In the genomic region with DNA sequence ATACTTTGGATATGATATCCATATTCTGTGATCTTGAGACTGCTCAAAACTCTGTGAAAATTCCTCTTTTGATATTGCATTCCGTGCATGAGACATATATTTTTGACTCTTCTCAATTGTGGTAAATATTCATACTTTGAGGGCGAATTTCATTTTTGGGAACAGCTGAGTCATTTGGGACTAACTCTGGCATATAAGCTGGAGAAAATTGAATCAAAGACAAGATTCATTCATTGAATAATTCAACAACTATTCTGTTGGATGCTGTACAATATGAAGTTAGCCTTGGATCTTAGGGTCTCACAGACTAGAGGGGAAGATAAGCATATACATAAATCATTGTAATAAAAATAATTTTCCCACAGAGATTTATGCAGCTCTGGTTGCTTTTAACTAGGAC, we compare ENCODE assay signal across 2 cellular contexts.
TF ChIP-seq lines count a peak whose summit lies in the region.

No MANE protein-coding gene starts in this region.

TF ChIP-seq in A549, 52 proteins besides CTCF, POLR2A, EP300 and RAD21 (continued from another document):
- TF ChIP-seq POLR2AphosphoS2 (conservative IDR thresholded peaks at IDR 0.05; ENCODE audit: low read length) (no peak), RARB (CRISPR knock-in tag; IDR thresholded peaks at IDR 0.05) (no peak), SREBF2 (IDR thresholded peaks at IDR 0.05) (no peak), CBX8 (IDR thresholded peaks at IDR 0.05) (no peak)
- TF ChIP-seq, protein P1, sequence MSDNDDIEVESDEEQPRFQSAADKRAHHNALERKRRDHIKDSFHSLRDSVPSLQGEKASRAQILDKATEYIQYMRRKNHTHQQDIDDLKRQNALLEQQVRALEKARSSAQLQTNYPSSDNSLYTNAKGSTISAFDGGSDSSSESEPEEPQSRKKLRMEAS (IDR thresholded peaks at IDR 0.05): no peak

TF ChIP-seq in SK-N-SH, 30 proteins besides CTCF, POLR2A, EP300 and RAD21 (continued from another document):
- TF ChIP-seq JUND (IDR thresholded peaks at IDR 0.05) (0 out of 2 replicates have a peak, but pooled peaks have one; percentile 12), NRF1 (IDR thresholded peaks at IDR 0.05; ENCODE audit: low read depth, low read length) (no peak), RXRA (IDR thresholded peaks at IDR 0.05; ENCODE audit: borderline replicate concordance, low read depth) (no peak), MEF2A (IDR thresholded peaks at IDR 0.05; ENCODE audit: borderline replicate concordance, low read depth) (no peak), CHD2 (IDR thresholded peaks at IDR 0.05; ENCODE audit: low read length, partially characterized antibody) (no peak), TEAD4 (IDR thresholded peaks at IDR 0.05; ENCODE audit: borderline replicate concordance, insufficient read depth) (no peak)
- TF ChIP-seq, protein P2, sequence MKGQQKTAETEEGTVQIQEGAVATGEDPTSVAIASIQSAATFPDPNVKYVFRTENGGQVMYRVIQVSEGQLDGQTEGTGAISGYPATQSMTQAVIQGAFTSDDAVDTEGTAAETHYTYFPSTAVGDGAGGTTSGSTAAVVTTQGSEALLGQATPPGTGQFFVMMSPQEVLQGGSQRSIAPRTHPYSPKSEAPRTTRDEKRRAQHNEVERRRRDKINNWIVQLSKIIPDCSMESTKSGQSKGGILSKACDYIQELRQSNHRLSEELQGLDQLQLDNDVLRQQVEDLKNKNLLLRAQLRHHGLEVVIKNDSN (IDR thresholded peaks at IDR 0.05; ENCODE audit: borderline replicate concordance, low read depth): no peak
- TF ChIP-seq, protein P3, sequence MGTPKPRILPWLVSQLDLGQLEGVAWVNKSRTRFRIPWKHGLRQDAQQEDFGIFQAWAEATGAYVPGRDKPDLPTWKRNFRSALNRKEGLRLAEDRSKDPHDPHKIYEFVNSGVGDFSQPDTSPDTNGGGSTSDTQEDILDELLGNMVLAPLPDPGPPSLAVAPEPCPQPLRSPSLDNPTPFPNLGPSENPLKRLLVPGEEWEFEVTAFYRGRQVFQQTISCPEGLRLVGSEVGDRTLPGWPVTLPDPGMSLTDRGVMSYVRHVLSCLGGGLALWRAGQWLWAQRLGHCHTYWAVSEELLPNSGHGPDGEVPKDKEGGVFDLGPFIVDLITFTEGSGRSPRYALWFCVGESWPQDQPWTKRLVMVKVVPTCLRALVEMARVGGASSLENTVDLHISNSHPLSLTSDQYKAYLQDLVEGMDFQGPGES (IDR thresholded peaks at IDR 0.05; ENCODE audit: low read depth, low read length): no peak
TF ChIP-seq in SK-N-SH: peak in this region for 3.
